Comparison of ENCODE assay signal across 36 cellular contexts in genomic region chr1:67768480-67768879, GRCh38.
"Had no signal": no experiment of that assay in that cellular context is flagged by ENCODE, and none has a peak within 500 bp of the region (broad histone marks: within the 10 kb centered on the region; RNA-seq: fewer than 3 reads in every experiment).

No MANE protein-coding gene starts in this region.

- H3K27ac Mint-ChIP-seq: activated B cell treated with CpG ODN at 0.5 μM for 24 hours; activated CD4-positive, alpha-beta memory T cell treated with anti-CD3 and anti-CD28 coated beads for 36 hours; activated CD4-positive, alpha-beta T cell treated with anti-CD3 and anti-CD28 coated beads, Interleukin-2, amount 10 ng/mL, durations not matched to agents 24 days and 14 days; activated CD8-positive, alpha-beta T cell treated with anti-CD3 and anti-CD28 coated beads for 36 hours; activated naive CD4-positive, alpha-beta T cell treated with anti-CD3 and anti-CD28 coated beads for 36 hours; activated naive CD4-positive, alpha-beta T cell treated with anti-CD3 and anti-CD28 coated beads, Interleukin-2, amount 50 U/mL, for 72 hours; activated naive CD8-positive, alpha-beta T cell treated with anti-CD3 and anti-CD28 coated beads for 36 hours; activated T-cell treated with anti-CD3 and anti-CD28 coated beads, Interleukin-2, amount 50 U/mL, for 72 hours; activated T-helper 1 cell treated with anti-CD3 and anti-CD28 coated beads, Interleukin-12 subunit alpha, Interleukin-12 subunit beta, Interleukin-2, Interleukin-4 antibody, amounts not matched to agents 30 ng/mL and 10 ng/mL and 1 ng/mL, durations not matched to agents 14 hours and 24 hours and 36 hours; activated T-helper 17 cell treated with anti-CD3 and anti-CD28 coated beads, Interleukin-2, amount 50 U/mL, for 72 hours; T-helper 1 cell treated with Interleukin-12 subunit alpha and Interleukin-12 subunit beta and Interleukin-4 antibody, amounts not matched to agents 30 μg/mL and 1 μg/mL, for 36 hours; T-helper 2 cell treated with Interferon-gamma antibody and Interleukin-4, amounts not matched to agents 5 μg/mL and 100 μg/mL, for 36 hours had no signal

- H3K9me3 ChIP-seq: adrenal gland, body of pancreas, breast epithelium had no signal

- FAIRE-seq: astrocyte, TTC549 had no signal

- DNase-seq: activated B cell treated with CpG ODN at 0.5 μM for 24 hours; activated CD4-positive, alpha-beta memory T cell treated with anti-CD3 and anti-CD28 coated beads for 36 hours; activated CD4-positive, alpha-beta T cell treated with anti-CD3 and anti-CD28 coated beads for 4 hours; activated CD4-positive, alpha-beta T cell treated with anti-CD3 and anti-CD28 coated beads, Interleukin-2, amount 10 ng/mL, durations not matched to agents 24 days and 14 days; activated CD4-positive, alpha-beta T cell treated with anti-CD3 and anti-CD28 coated beads, Interleukin-2, amount 50 U/mL, for 1 hour; activated CD4-positive, alpha-beta T cell treated with anti-CD3 and anti-CD28 coated beads, Interleukin-2, amount 50 U/mL, for 4 hours; activated CD4-positive, CD25-positive, alpha-beta regulatory T cell treated with anti-CD3 and anti-CD28 coated beads, Interleukin-2, amount 50 U/mL, for 72 hours; activated CD8-positive, alpha-beta memory T cell treated with anti-CD3 and anti-CD28 coated beads, Interleukin-2, amount 50 U/mL, for 4 hours; activated CD8-positive, alpha-beta T cell treated with anti-CD3 and anti-CD28 coated beads for 36 hours; activated effector memory CD4-positive, alpha-beta T cell treated with anti-CD3 and anti-CD28 coated beads, Interleukin-2, amount 50 U/mL, for 16 hours; activated gamma-delta T cell treated with Interleukin-2 at 50 U/mL for 16 hours; activated naive CD4-positive, alpha-beta T cell; activated naive CD4-positive, alpha-beta T cell treated with anti-CD3 and anti-CD28 coated beads for 36 hours; activated naive CD4-positive, alpha-beta T cell treated with anti-CD3 and anti-CD28 coated beads, Interleukin-2, amount 50 U/mL, for 16 hours; activated naive CD8-positive, alpha-beta T cell treated with anti-CD3 and anti-CD28 coated beads for 36 hours; activated T-cell treated with anti-CD3 and anti-CD28 coated beads for 4 hours; activated T-cell treated with anti-CD3 and anti-CD28 coated beads, Interleukin-2, amount 50 U/mL, for 1 hour; activated T-cell treated with anti-CD3 and anti-CD28 coated beads, Interleukin-2, amount 50 U/mL, for 4 hours; activated T-cell treated with anti-CD3 and anti-CD28 coated beads, Interleukin-2, amount 50 U/mL, for 72 hours; adrenal gland; amniotic stem cell; aorta; body of pancreas; brain microvascular endothelial cell; central memory CD4-positive, alpha-beta T cell; T-helper 2 cell; T-helper 9 cell had no signal

- ATAC-seq: activated CD8-positive, alpha-beta T cell treated with anti-CD3 and anti-CD28 coated beads for 36 hours; activated naive CD4-positive, alpha-beta T cell treated with anti-CD3 and anti-CD28 coated beads, Interleukin-2, amount 50 U/mL, for 72 hours; activated T-cell treated with anti-CD3 and anti-CD28 coated beads, Interleukin-2, amount 50 U/mL, for 4 hours; activated T-cell treated with anti-CD3 and anti-CD28 coated beads, Interleukin-2, amount 50 U/mL, for 72 hours; activated T-helper 17 cell treated with anti-CD3 and anti-CD28 coated beads, Interleukin-2, amount 50 U/mL, for 72 hours; body of pancreas had no signal

- H3K27me3 ChIP-seq: adrenal gland, body of pancreas, brain microvascular endothelial cell, breast epithelium had no signal

- H3K27ac ChIP-seq: adrenal gland, body of pancreas, brain microvascular endothelial cell, breast epithelium, VCaP had no signal

- H3K9me3 Mint-ChIP-seq: activated B cell treated with CpG ODN at 0.5 μM for 24 hours; activated CD4-positive, alpha-beta memory T cell treated with anti-CD3 and anti-CD28 coated beads for 36 hours; activated CD4-positive, alpha-beta T cell treated with anti-CD3 and anti-CD28 coated beads, Interleukin-2, amount 10 ng/mL, durations not matched to agents 24 days and 14 days; activated CD8-positive, alpha-beta T cell treated with anti-CD3 and anti-CD28 coated beads for 36 hours; activated naive CD4-positive, alpha-beta T cell treated with anti-CD3 and anti-CD28 coated beads for 36 hours; activated naive CD4-positive, alpha-beta T cell treated with anti-CD3 and anti-CD28 coated beads, Interleukin-2, amount 50 U/mL, for 72 hours; activated naive CD8-positive, alpha-beta T cell treated with anti-CD3 and anti-CD28 coated beads for 36 hours; activated T-cell treated with anti-CD3 and anti-CD28 coated beads, Interleukin-2, amount 50 U/mL, for 4 hours; activated T-cell treated with anti-CD3 and anti-CD28 coated beads, Interleukin-2, amount 50 U/mL, for 72 hours; activated T-helper 1 cell treated with anti-CD3 and anti-CD28 coated beads, Interleukin-12 subunit alpha, Interleukin-12 subunit beta, Interleukin-2, Interleukin-4 antibody, amounts not matched to agents 30 ng/mL and 10 ng/mL and 1 ng/mL, durations not matched to agents 14 hours and 24 hours and 36 hours; activated T-helper 17 cell treated with anti-CD3 and anti-CD28 coated beads, Interleukin-2, amount 50 U/mL, for 72 hours; T-helper 1 cell treated with Interleukin-12 subunit alpha and Interleukin-12 subunit beta and Interleukin-4 antibody, amounts not matched to agents 30 μg/mL and 1 μg/mL, for 36 hours; T-helper 2 cell treated with Interferon-gamma antibody and Interleukin-4, amounts not matched to agents 5 μg/mL and 100 μg/mL, for 36 hours had no signal

- H3K4me1 Mint-ChIP-seq: activated T-helper 17 cell treated with anti-CD3 and anti-CD28 coated beads, Interleukin-2, amount 50 U/mL, for 72 hours had no signal

- H3K4me1 ChIP-seq: breast epithelium had no signal

- H3K36me3 ChIP-seq: adrenal gland, breast epithelium had no signal

- H3K4me3 Mint-ChIP-seq: activated B cell treated with CpG ODN at 0.5 μM for 24 hours; activated CD4-positive, alpha-beta memory T cell treated with anti-CD3 and anti-CD28 coated beads for 36 hours; activated CD4-positive, alpha-beta T cell treated with anti-CD3 and anti-CD28 coated beads, Interleukin-2, amount 10 ng/mL, durations not matched to agents 24 days and 14 days; activated CD8-positive, alpha-beta T cell treated with anti-CD3 and anti-CD28 coated beads for 36 hours; activated naive CD4-positive, alpha-beta T cell treated with anti-CD3 and anti-CD28 coated beads for 36 hours; activated naive CD8-positive, alpha-beta T cell treated with anti-CD3 and anti-CD28 coated beads for 36 hours; activated T-cell treated with anti-CD3 and anti-CD28 coated beads, Interleukin-2, amount 50 U/mL, for 4 hours; activated T-cell treated with anti-CD3 and anti-CD28 coated beads, Interleukin-2, amount 50 U/mL, for 72 hours; activated T-helper 1 cell treated with anti-CD3 and anti-CD28 coated beads, Interleukin-12 subunit alpha, Interleukin-12 subunit beta, Interleukin-2, Interleukin-4 antibody, amounts not matched to agents 30 ng/mL and 10 ng/mL and 1 ng/mL, durations not matched to agents 14 hours and 24 hours and 36 hours; activated T-helper 17 cell treated with anti-CD3 and anti-CD28 coated beads, Interleukin-2, amount 50 U/mL, for 72 hours; T-helper 1 cell treated with Interleukin-12 subunit alpha and Interleukin-12 subunit beta and Interleukin-4 antibody, amounts not matched to agents 30 μg/mL and 1 μg/mL, for 36 hours; T-helper 2 cell treated with Interferon-gamma antibody and Interleukin-4, amounts not matched to agents 5 μg/mL and 100 μg/mL, for 36 hours had no signal

- H3K36me3 Mint-ChIP-seq: activated CD4-positive, alpha-beta memory T cell treated with anti-CD3 and anti-CD28 coated beads for 36 hours; activated naive CD4-positive, alpha-beta T cell treated with anti-CD3 and anti-CD28 coated beads, Interleukin-2, amount 50 U/mL, for 72 hours; activated naive CD8-positive, alpha-beta T cell treated with anti-CD3 and anti-CD28 coated beads for 36 hours had no signal

- H3K4me3 ChIP-seq: adrenal gland, body of pancreas, breast epithelium had no signal
